In genomic region chr4:133596459-133596858, GRCh38 we compare ENCODE assay signal across 1 cellular context.
TF ChIP-seq lines count a peak whose summit lies in the region.

No MANE protein-coding gene starts in this region.

TF ChIP-seq in K562, 482 proteins besides CTCF, POLR2A, EP300 and RAD21 (continued from another document):
- TF ChIP-seq ZNF518B (CRISPR knock-in tag; IDR thresholded peaks at IDR 0.05) (no peak), EGR1 (conservative IDR thresholded peaks at IDR 0.05) (no peak), KDM1A (IDR thresholded peaks at IDR 0.05) (peak in 1 of 2 experiments; percentile 18; a peak in 1 of 4 replicates), GATAD2A (IDR thresholded peaks at IDR 0.05) (no peak), CHD2 (IDR thresholded peaks at IDR 0.05; ENCODE audit: low read depth, low read length) (no peak), TARDBP (IDR thresholded peaks at IDR 0.05) (no peak), ZNF224 (CRISPR knock-in tag; IDR thresholded peaks at IDR 0.05) (no peak), RB1 (IDR thresholded peaks at IDR 0.05; ENCODE audit: low read depth) (no peak), CAMTA2 (CRISPR knock-in tag; conservative IDR thresholded peaks at IDR 0.05) (no peak), ZNF318 (IDR thresholded peaks at IDR 0.05; ENCODE audit: borderline replicate concordance in 1 of 2, low read depth in 1 of 2) (no peak), SAFB2 (IDR thresholded peaks at IDR 0.05; ENCODE audit: borderline replicate concordance, low read depth, low read length, severe bottlenecking) (no peak), CREB3 (tag; conservative IDR thresholded peaks at IDR 0.05; ENCODE audit: low read depth) (no peak), SLC30A9 (CRISPR knock-in tag; IDR thresholded peaks at IDR 0.05) (no peak), ZNF384 (IDR thresholded peaks at IDR 0.05; ENCODE audit: low read depth, low read length) (no peak), TAL1 (IDR thresholded peaks at IDR 0.05) (peak; percentile 47; the same call in 1 of the 2 replicates), ZZZ3 (IDR thresholded peaks at IDR 0.05) (no peak), MBD2 (IDR thresholded peaks at IDR 0.05; ENCODE audit: borderline replicate concordance, low read depth) (no peak)
